Comparison of ENCODE assay signal across 38 cellular contexts in genomic region chr7:32802305-32802910, GRCh38.
"Had no signal": no experiment of that assay in that cellular context is flagged by ENCODE, and none has a peak within 500 bp of the region (broad histone marks: within the 10 kb centered on the region; RNA-seq: fewer than 3 reads in every experiment).

No MANE protein-coding gene starts in this region.

- H3K4me1 ChIP-seq: adrenal gland, ascending aorta had no signal

- DNase-seq: activated B cell treated with CpG ODN at 0.5 μM for 24 hours; activated CD4-positive, alpha-beta memory T cell treated with anti-CD3 and anti-CD28 coated beads for 36 hours; activated CD4-positive, alpha-beta T cell treated with anti-CD3 and anti-CD28 coated beads for 4 hours; activated CD4-positive, alpha-beta T cell treated with anti-CD3 and anti-CD28 coated beads, Interleukin-2, amount 10 ng/mL, durations not matched to agents 24 days and 14 days; activated CD4-positive, alpha-beta T cell treated with anti-CD3 and anti-CD28 coated beads, Interleukin-2, amount 50 U/mL, for 1 hour; activated CD4-positive, alpha-beta T cell treated with anti-CD3 and anti-CD28 coated beads, Interleukin-2, amount 50 U/mL, for 4 hours; activated CD4-positive, CD25-positive, alpha-beta regulatory T cell treated with anti-CD3 and anti-CD28 coated beads, Interleukin-2, amount 50 U/mL, for 72 hours; activated CD8-positive, alpha-beta memory T cell treated with anti-CD3 and anti-CD28 coated beads, Interleukin-2, amount 50 U/mL, for 4 hours; activated CD8-positive, alpha-beta T cell treated with anti-CD3 and anti-CD28 coated beads for 36 hours; activated effector memory CD4-positive, alpha-beta T cell treated with anti-CD3 and anti-CD28 coated beads, Interleukin-2, amount 50 U/mL, for 16 hours; activated gamma-delta T cell treated with Interleukin-2 at 50 U/mL for 16 hours; activated naive CD4-positive, alpha-beta T cell; activated naive CD4-positive, alpha-beta T cell treated with anti-CD3 and anti-CD28 coated beads for 36 hours; activated naive CD4-positive, alpha-beta T cell treated with anti-CD3 and anti-CD28 coated beads, Interleukin-2, amount 50 U/mL, for 16 hours; activated naive CD8-positive, alpha-beta T cell treated with anti-CD3 and anti-CD28 coated beads for 36 hours; activated T-cell treated with anti-CD3 and anti-CD28 coated beads for 4 hours; activated T-cell treated with anti-CD3 and anti-CD28 coated beads, Interleukin-2, amount 50 U/mL, for 1 hour; activated T-cell treated with anti-CD3 and anti-CD28 coated beads, Interleukin-2, amount 50 U/mL, for 4 hours; activated T-cell treated with anti-CD3 and anti-CD28 coated beads, Interleukin-2, amount 50 U/mL, for 72 hours; adrenal gland; amniotic stem cell; anterior cingulate cortex; caudate nucleus; cerebellar nuclear complex; T-helper 2 cell; T-helper 9 cell had no signal

- H3K4me3 ChIP-seq: adrenal gland, ascending aorta, cardiac muscle cell had no signal

- H3K27ac ChIP-seq: adrenal gland, ascending aorta, cardiac muscle cell, VCaP had no signal

- FAIRE-seq: bronchial epithelial cell, TTC549 had no signal

- H3K4me3 Mint-ChIP-seq: activated B cell treated with CpG ODN at 0.5 μM for 24 hours; activated CD4-positive, alpha-beta memory T cell treated with anti-CD3 and anti-CD28 coated beads for 36 hours; activated CD4-positive, alpha-beta T cell treated with anti-CD3 and anti-CD28 coated beads, Interleukin-2, amount 10 ng/mL, durations not matched to agents 24 days and 14 days; activated CD8-positive, alpha-beta T cell treated with anti-CD3 and anti-CD28 coated beads for 36 hours; activated naive CD4-positive, alpha-beta T cell treated with anti-CD3 and anti-CD28 coated beads for 36 hours; activated naive CD8-positive, alpha-beta T cell treated with anti-CD3 and anti-CD28 coated beads for 36 hours; activated T-cell treated with anti-CD3 and anti-CD28 coated beads, Interleukin-2, amount 50 U/mL, for 4 hours; activated T-cell treated with anti-CD3 and anti-CD28 coated beads, Interleukin-2, amount 50 U/mL, for 72 hours; activated T-helper 1 cell treated with anti-CD3 and anti-CD28 coated beads, Interleukin-12 subunit alpha, Interleukin-12 subunit beta, Interleukin-2, Interleukin-4 antibody, amounts not matched to agents 30 ng/mL and 10 ng/mL and 1 ng/mL, durations not matched to agents 14 hours and 24 hours and 36 hours; activated T-helper 17 cell treated with anti-CD3 and anti-CD28 coated beads, Interleukin-2, amount 50 U/mL, for 72 hours; brain; central memory CD8-positive, alpha-beta T cell; T-helper 1 cell treated with Interleukin-12 subunit alpha and Interleukin-12 subunit beta and Interleukin-4 antibody, amounts not matched to agents 30 μg/mL and 1 μg/mL, for 36 hours; T-helper 2 cell treated with Interferon-gamma antibody and Interleukin-4, amounts not matched to agents 5 μg/mL and 100 μg/mL, for 36 hours had no signal

- H3K4me1 Mint-ChIP-seq: activated B cell treated with CpG ODN at 0.5 μM for 24 hours; activated CD4-positive, alpha-beta T cell treated with anti-CD3 and anti-CD28 coated beads, Interleukin-2, amount 10 ng/mL, durations not matched to agents 24 days and 14 days; activated naive CD8-positive, alpha-beta T cell treated with anti-CD3 and anti-CD28 coated beads for 36 hours; activated T-helper 17 cell treated with anti-CD3 and anti-CD28 coated beads, Interleukin-2, amount 50 U/mL, for 72 hours; brain; central memory CD8-positive, alpha-beta T cell had no signal

- ATAC-seq: activated CD8-positive, alpha-beta T cell treated with anti-CD3 and anti-CD28 coated beads for 36 hours; activated naive CD4-positive, alpha-beta T cell treated with anti-CD3 and anti-CD28 coated beads, Interleukin-2, amount 50 U/mL, for 72 hours; activated T-cell treated with anti-CD3 and anti-CD28 coated beads, Interleukin-2, amount 50 U/mL, for 4 hours; activated T-cell treated with anti-CD3 and anti-CD28 coated beads, Interleukin-2, amount 50 U/mL, for 72 hours; activated T-helper 17 cell treated with anti-CD3 and anti-CD28 coated beads, Interleukin-2, amount 50 U/mL, for 72 hours had no signal

- H3K27ac Mint-ChIP-seq: activated B cell treated with CpG ODN at 0.5 μM for 24 hours; activated CD4-positive, alpha-beta memory T cell treated with anti-CD3 and anti-CD28 coated beads for 36 hours; activated CD4-positive, alpha-beta T cell treated with anti-CD3 and anti-CD28 coated beads, Interleukin-2, amount 10 ng/mL, durations not matched to agents 24 days and 14 days; activated CD8-positive, alpha-beta T cell treated with anti-CD3 and anti-CD28 coated beads for 36 hours; activated naive CD4-positive, alpha-beta T cell treated with anti-CD3 and anti-CD28 coated beads for 36 hours; activated naive CD4-positive, alpha-beta T cell treated with anti-CD3 and anti-CD28 coated beads, Interleukin-2, amount 50 U/mL, for 72 hours; activated naive CD8-positive, alpha-beta T cell treated with anti-CD3 and anti-CD28 coated beads for 36 hours; activated T-cell treated with anti-CD3 and anti-CD28 coated beads, Interleukin-2, amount 50 U/mL, for 72 hours; activated T-helper 1 cell treated with anti-CD3 and anti-CD28 coated beads, Interleukin-12 subunit alpha, Interleukin-12 subunit beta, Interleukin-2, Interleukin-4 antibody, amounts not matched to agents 30 ng/mL and 10 ng/mL and 1 ng/mL, durations not matched to agents 14 hours and 24 hours and 36 hours; activated T-helper 17 cell treated with anti-CD3 and anti-CD28 coated beads, Interleukin-2, amount 50 U/mL, for 72 hours; brain; T-helper 1 cell treated with Interleukin-12 subunit alpha and Interleukin-12 subunit beta and Interleukin-4 antibody, amounts not matched to agents 30 μg/mL and 1 μg/mL, for 36 hours; T-helper 2 cell treated with Interferon-gamma antibody and Interleukin-4, amounts not matched to agents 5 μg/mL and 100 μg/mL, for 36 hours had no signal

- H3K36me3 ChIP-seq: adrenal gland, ascending aorta, cardiac muscle cell had no signal

- H3K27me3 Mint-ChIP-seq: activated B cell treated with CpG ODN at 0.5 μM for 24 hours; activated CD4-positive, alpha-beta memory T cell treated with anti-CD3 and anti-CD28 coated beads for 36 hours; activated naive CD8-positive, alpha-beta T cell treated with anti-CD3 and anti-CD28 coated beads for 36 hours; activated T-helper 17 cell treated with anti-CD3 and anti-CD28 coated beads, Interleukin-2, amount 50 U/mL, for 72 hours had no signal

- H3K9me3 Mint-ChIP-seq: activated T-helper 17 cell treated with anti-CD3 and anti-CD28 coated beads, Interleukin-2, amount 50 U/mL, for 72 hours; central memory CD8-positive, alpha-beta T cell had no signal

- H3K27me3 ChIP-seq: adrenal gland, ascending aorta, cardiac muscle cell had no signal

- H3K9me3 ChIP-seq: ascending aorta had no signal
